ENCODE assay signal across 2 cellular contexts in the genomic region with DNA sequence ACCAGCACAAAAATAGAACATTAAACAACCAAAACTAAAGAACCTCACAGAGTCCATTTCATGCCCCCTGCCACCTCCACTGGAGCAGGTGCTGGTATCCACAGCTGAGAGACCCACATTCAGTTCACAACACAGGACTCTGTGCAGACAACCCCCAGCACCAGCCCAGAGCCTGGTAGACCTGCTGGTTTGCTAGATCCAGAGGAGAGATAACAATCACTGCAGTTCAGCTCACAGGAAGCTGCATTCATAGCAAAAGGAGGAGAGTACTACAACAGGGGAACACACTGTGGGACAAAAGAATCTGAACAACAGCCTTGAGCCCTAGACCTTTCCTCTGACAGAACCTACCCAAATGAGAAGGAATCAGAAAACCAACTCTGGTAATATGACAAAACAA.
TF ChIP-seq lines count a peak whose summit lies in the region.

No MANE protein-coding gene starts in this region.

TF ChIP-seq in SK-N-SH, 30 proteins besides CTCF, POLR2A, EP300 and RAD21 (continued from another document):
- TF ChIP-seq, protein P1, sequence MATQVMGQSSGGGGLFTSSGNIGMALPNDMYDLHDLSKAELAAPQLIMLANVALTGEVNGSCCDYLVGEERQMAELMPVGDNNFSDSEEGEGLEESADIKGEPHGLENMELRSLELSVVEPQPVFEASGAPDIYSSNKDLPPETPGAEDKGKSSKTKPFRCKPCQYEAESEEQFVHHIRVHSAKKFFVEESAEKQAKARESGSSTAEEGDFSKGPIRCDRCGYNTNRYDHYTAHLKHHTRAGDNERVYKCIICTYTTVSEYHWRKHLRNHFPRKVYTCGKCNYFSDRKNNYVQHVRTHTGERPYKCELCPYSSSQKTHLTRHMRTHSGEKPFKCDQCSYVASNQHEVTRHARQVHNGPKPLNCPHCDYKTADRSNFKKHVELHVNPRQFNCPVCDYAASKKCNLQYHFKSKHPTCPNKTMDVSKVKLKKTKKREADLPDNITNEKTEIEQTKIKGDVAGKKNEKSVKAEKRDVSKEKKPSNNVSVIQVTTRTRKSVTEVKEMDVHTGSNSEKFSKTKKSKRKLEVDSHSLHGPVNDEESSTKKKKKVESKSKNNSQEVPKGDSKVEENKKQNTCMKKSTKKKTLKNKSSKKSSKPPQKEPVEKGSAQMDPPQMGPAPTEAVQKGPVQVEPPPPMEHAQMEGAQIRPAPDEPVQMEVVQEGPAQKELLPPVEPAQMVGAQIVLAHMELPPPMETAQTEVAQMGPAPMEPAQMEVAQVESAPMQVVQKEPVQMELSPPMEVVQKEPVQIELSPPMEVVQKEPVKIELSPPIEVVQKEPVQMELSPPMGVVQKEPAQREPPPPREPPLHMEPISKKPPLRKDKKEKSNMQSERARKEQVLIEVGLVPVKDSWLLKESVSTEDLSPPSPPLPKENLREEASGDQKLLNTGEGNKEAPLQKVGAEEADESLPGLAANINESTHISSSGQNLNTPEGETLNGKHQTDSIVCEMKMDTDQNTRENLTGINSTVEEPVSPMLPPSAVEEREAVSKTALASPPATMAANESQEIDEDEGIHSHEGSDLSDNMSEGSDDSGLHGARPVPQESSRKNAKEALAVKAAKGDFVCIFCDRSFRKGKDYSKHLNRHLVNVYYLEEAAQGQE (IDR thresholded peaks at IDR 0.05; ENCODE audit: low read depth, low read length) = no peak
- TF ChIP-seq ZBTB33 (IDR thresholded peaks at IDR 0.05; ENCODE audit: borderline replicate concordance, low read depth) (no peak), RXRA (IDR thresholded peaks at IDR 0.05; ENCODE audit: borderline replicate concordance, low read depth) (no peak), PBX3 (IDR thresholded peaks at IDR 0.05) (no peak), MEF2A (IDR thresholded peaks at IDR 0.05; ENCODE audit: borderline replicate concordance, low read depth) (no peak), JUND (IDR thresholded peaks at IDR 0.05) (no peak), FOXM1 (IDR thresholded peaks at IDR 0.05; ENCODE audit: low read depth) (no peak), ELF1 (IDR thresholded peaks at IDR 0.05) (no peak), USF2 (IDR thresholded peaks at IDR 0.05; ENCODE audit: borderline replicate concordance, low read depth, low read length) (no peak), TAF1 (IDR thresholded peaks at IDR 0.05; ENCODE audit: borderline replicate concordance, low read depth, low read length) (no peak), MXI1 (IDR thresholded peaks at IDR 0.05; ENCODE audit: low read depth, low read length) (no peak), POLR2AphosphoS5 (IDR thresholded peaks at IDR 0.05; ENCODE audit: low read depth, low read length) (no peak), RCOR1 (IDR thresholded peaks at IDR 0.05; ENCODE audit: low read length) (no peak)

TF ChIP-seq in SK-N-SH treated with all-trans-retinoic acid at 6 μM for 48 hours, 23 proteins besides CTCF, POLR2A, EP300 and RAD21 (continued from another document):
- no peak for TF ChIP-seq CREB5 (CRISPR knock-in tag; IDR thresholded peaks at IDR 0.05; ENCODE audit: low read depth)
- TF ChIP-seq ZNF565 (CRISPR knock-in tag; conservative IDR thresholded peaks at IDR 0.05; ENCODE audit: low read depth) = no peak
- no peak for TF ChIP-seq TSHZ2 (CRISPR knock-in tag; IDR thresholded peaks at IDR 0.05)
- no peak for TF ChIP-seq CSDC2 (CRISPR knock-in tag; IDR thresholded peaks at IDR 0.05)
- no peak for TF ChIP-seq ZFP30 (CRISPR knock-in tag; IDR thresholded peaks at IDR 0.05)
- no peak for TF ChIP-seq ISL1 (CRISPR knock-in tag; IDR thresholded peaks at IDR 0.05)
- no peak for TF ChIP-seq PATZ1 (CRISPR knock-in tag; IDR thresholded peaks at IDR 0.05; ENCODE audit: borderline replicate concordance)
- TF ChIP-seq ZFP3 (CRISPR knock-in tag; IDR thresholded peaks at IDR 0.05) = no peak
- TF ChIP-seq OSR1 (CRISPR knock-in tag; IDR thresholded peaks at IDR 0.05) = no peak
- no peak for TF ChIP-seq ESRRG (CRISPR knock-in tag; IDR thresholded peaks at IDR 0.05)
- TF ChIP-seq TOX (CRISPR knock-in tag; IDR thresholded peaks at IDR 0.05; ENCODE audit: borderline replicate concordance) = no peak
- no peak for TF ChIP-seq CSRNP3 (CRISPR knock-in tag; IDR thresholded peaks at IDR 0.05)
